26 cellular contexts compared by ENCODE assay signal in genomic region chr20:40508821-40509220, GRCh38.
A peak's percentile ranks its signal among the peaks of the same experiment; 100 is the strongest.
DNase-seq lines count a peak whose midpoint lies in the region; ATAC-seq, FAIRE-seq and TF ChIP-seq lines count a peak whose summit lies in the region.
"Had no signal": no experiment of that assay in that cellular context is flagged by ENCODE, and none has a peak within 500 bp of the region (broad histone marks: within the 10 kb centered on the region; RNA-seq: fewer than 3 reads in every experiment).

No MANE protein-coding gene starts in this region.

- H3K27me3 ChIP-seq in BLaER1 treated with 17β-estradiol and CSF1 and Interleukin-3, amounts not matched to agents 10 nM and 100 nM = no peaks in the 10 kb centered on the region
- H3K27me3 ChIP-seq in GM23248 (replicated peaks; ENCODE audit: insufficient read depth) (no peaks in the 10 kb centered on the region), bronchial epithelial cell (ENCODE audit: control insufficient read depth, insufficient read depth, low read length) (no peaks in the 10 kb centered on the region), osteoblast (ENCODE audit: insufficient read depth, low read length) (no peaks in the 10 kb centered on the region), A673 (replicated peaks; ENCODE audit: insufficient read depth, low read depth, low read length, poor library complexity) (no peaks in the 10 kb centered on the region)

- intact Hi-C loops in cardiac septum (cut with DNase I) = no loop called here
- intact Hi-C loops in A673 (cut with micrococcal nuclease; ENCODE audit: unreplicated experiment) = no loop called here

- peak overlapping the region in 5 of 11 experiments; percentile 12 to 88 (median 71); a peak in 9 of 22 replicates for H3K4me2 ChIP-seq in BLaER1 treated with 17β-estradiol and CSF1 and Interleukin-3, amounts not matched to agents 10 nM and 100 nM
- H3K4me2 ChIP-seq in GM23248 (ENCODE audit: unreplicated experiment) = no peak overlapping the region
- no peak overlapping the region for H3K4me2 ChIP-seq in osteoblast (ENCODE audit: insufficient read depth, low read length)
- H3K4me2 ChIP-seq: A549, GM23338, KMS-11 had no signal

- ATAC-seq in HG03039 (IDR thresholded peaks at IDR 0.05; ENCODE audit: unreplicated experiment) = no peak
- ATAC-seq: A549, GM23338, PC-3, Right ventricle myocardium inferior, SK-N-SH treated with all-trans-retinoic acid at 6 μM for 48 hours had no signal

- H3K36me3 ChIP-seq in BLaER1 treated with 17β-estradiol and CSF1 and Interleukin-3, amounts not matched to agents 10 nM and 100 nM = no peaks in the 10 kb centered on the region
- H3K36me3 ChIP-seq in GM23248 (ENCODE audit: low read depth) (no peaks in the 10 kb centered on the region), bronchial epithelial cell (ENCODE audit: control insufficient read depth, insufficient read depth, low read length) (no peaks in the 10 kb centered on the region), osteoblast (ENCODE audit: insufficient read depth, low read length) (no peaks in the 10 kb centered on the region), A673 (ENCODE audit: insufficient read depth, low read length, poor library complexity, severe bottlenecking) (no peaks in the 10 kb centered on the region)
- H3K36me3 ChIP-seq: SJCRH30 had no signal

- DNase-seq in GM23248 (peak; percentile 51), bronchial epithelial cell (ENCODE audit: low read depth) (peak; percentile 19), osteoblast (ENCODE audit: insufficient read length, low spot score, missing footprints) (peak; percentile 71), cardiac septum (ENCODE audit: low spot score) (no peak), A673 (ENCODE audit: low spot score) (no peak)
- DNase-seq: Calu3, DMS79 treated with DMSO at 0.1 percent for 48 hours, H9, IMR-90, NCI-H1092 treated with DMSO at 0.1 percent for 48 hours, NCI-H1436, NCI-H187, NCI-H2081 treated with DMSO at 0.1 percent for 48 hours, NCI-H2171 treated with DMSO at 0.1 percent for 48 hours, NCI-H524, NCI-H774, PC-3, SJCRH30 had no signal

- H3K4me1 ChIP-seq in BLaER1 treated with 17β-estradiol and CSF1 and Interleukin-3, amounts not matched to agents 10 nM and 100 nM = peaks cover 0 to 97% (median 53%) of the 10 kb centered on the region in 10 experiments; a peak in 17 of 20 replicates
- peaks cover 60% of the 10 kb centered on the region for H3K4me1 ChIP-seq in GM23248 (ENCODE audit: insufficient read depth)
- H3K4me1 ChIP-seq in osteoblast (ENCODE audit: insufficient read depth, low read length) = peaks cover 49% of the 10 kb centered on the region
- H3K4me1 ChIP-seq in A673 (ENCODE audit: insufficient read depth, low read length, poor library complexity, severe bottlenecking) = no peaks in the 10 kb centered on the region

- no peaks in the 10 kb centered on the region for H3K79me2 ChIP-seq in GM23248 (ENCODE audit: insufficient read depth)
- H3K79me2 ChIP-seq in osteoblast (ENCODE audit: insufficient read depth, low read length) = no peaks in the 10 kb centered on the region

- FAIRE-seq in bronchial epithelial cell (lab: Jason Lieb, UNC) = no peak
- FAIRE-seq: A549, GM18507 had no signal

- H3F3A ChIP-seq in GM23248 (ENCODE audit: insufficient read depth) = peaks cover 41% of the 10 kb centered on the region; the same call in 1 of the 2 replicates

- H4K20me1 ChIP-seq in BLaER1 treated with 17β-estradiol and CSF1 and Interleukin-3, amounts not matched to agents 10 nM and 100 nM = no peaks in the 10 kb centered on the region
- H4K20me1 ChIP-seq in GM23248 (ENCODE audit: insufficient read depth) (no peaks in the 10 kb centered on the region), osteoblast (ENCODE audit: insufficient read depth, low read length) (no peaks in the 10 kb centered on the region)

- no peak overlapping the region for H3K4me3 ChIP-seq in BLaER1 treated with 17β-estradiol and CSF1 and Interleukin-3, amounts not matched to agents 10 nM and 100 nM
- H3K4me3 ChIP-seq in GM23248 (no peak overlapping the region), bronchial epithelial cell (ENCODE audit: low read depth, low read length) (no peak overlapping the region), osteoblast (ENCODE audit: insufficient read depth, low read length) (no peak overlapping the region), A673 (ENCODE audit: low read depth, low read length, poor library complexity, severe bottlenecking) (no peak overlapping the region)
- H3K4me3 ChIP-seq: A549, GM23338, SJCRH30 had no signal

- CTCF ChIA-PET in A673 (lab: Charles Lee) = no interaction called here

- peak overlapping the region in 3 of 11 experiments; percentile 82 to 84 (median 83); a peak in 5 of 22 replicates for H3K9ac ChIP-seq in BLaER1 treated with 17β-estradiol and CSF1 and Interleukin-3, amounts not matched to agents 10 nM and 100 nM
- H3K9ac ChIP-seq in GM23248 = no peak overlapping the region
- H3K9ac ChIP-seq: KMS-11 had no signal

- H2AFZ ChIP-seq in GM23248 (no peak overlapping the region), osteoblast (ENCODE audit: low read length) (no peak overlapping the region)
- H2AFZ ChIP-seq: GM23338 had no signal

- peak overlapping the region in 9 of 11 experiments; percentile 81 to 97 (median 93); a peak in 17 of 22 replicates for H3K27ac ChIP-seq in BLaER1 treated with 17β-estradiol and CSF1 and Interleukin-3, amounts not matched to agents 10 nM and 100 nM
- H3K27ac ChIP-seq in GM23248 = peak overlapping the region; percentile 30; the same call in 1 of the 2 replicates
- H3K27ac ChIP-seq in osteoblast (ENCODE audit: low read depth, low read length) = peak overlapping the region; percentile 42
- H3K27ac ChIP-seq in A673 (ENCODE audit: low read depth, low read length, poor library complexity, severe bottlenecking) = no peak overlapping the region
- H3K27ac ChIP-seq: A549, KMS-11, SJCRH30 had no signal

- H3K9me3 ChIP-seq in BLaER1 treated with 17β-estradiol and CSF1 and Interleukin-3, amounts not matched to agents 10 nM and 100 nM (replicated peaks in 1 of 11) = no peaks in the 10 kb centered on the region; a peak in 1 of 22 replicates
- H3K9me3 ChIP-seq in GM23248 (ENCODE audit: low read depth) = no peaks in the 10 kb centered on the region
- no peaks in the 10 kb centered on the region for H3K9me3 ChIP-seq in osteoblast (ENCODE audit: low read depth, low read length)
- no peaks in the 10 kb centered on the region for H3K9me3 ChIP-seq in A673 (ENCODE audit: low read depth, low read length, poor library complexity, severe bottlenecking)
- H3K9me3 ChIP-seq: A549, SJCRH30 had no signal

- POLR2A ChIA-PET in A673 (lab: Charles Lee; ENCODE audit: low non-redundant PET) = no interaction called here

- BruUV-seq in A673 (replicated peaks; lab: Mats Ljungman, UMichigan) = no TSS peak

- in situ Hi-C loops in GM23248 (cut with MboI) = no loop called here

- H3K9me2 ChIP-seq in GM23248 (ENCODE audit: insufficient read depth) = no peaks in the 10 kb centered on the region

- TF ChIP-seq CTCF in bronchial epithelial cell (IDR thresholded peaks at IDR 0.05; ENCODE audit: insufficient read depth, low read length, severe bottlenecking) = no peak
- no peak for TF ChIP-seq CTCF in osteoblast (IDR thresholded peaks at IDR 0.05; ENCODE audit: extremely low read depth, low read depth, low read length)
- no peak for TF ChIP-seq CTCF in A673 (conservative IDR thresholded peaks at IDR 0.05; ENCODE audit: low read depth, low read length)

Comparison
In these comparisons a context has a peak if more than half of its experiments do, and no peak if none do; other contexts are left out.
1. DNase-seq: peak in GM23248 (single experiment), bronchial epithelial cell (single experiment) and osteoblast (single experiment); none in cardiac septum (single experiment) and A673 (single experiment).